In the genomic region with DNA sequence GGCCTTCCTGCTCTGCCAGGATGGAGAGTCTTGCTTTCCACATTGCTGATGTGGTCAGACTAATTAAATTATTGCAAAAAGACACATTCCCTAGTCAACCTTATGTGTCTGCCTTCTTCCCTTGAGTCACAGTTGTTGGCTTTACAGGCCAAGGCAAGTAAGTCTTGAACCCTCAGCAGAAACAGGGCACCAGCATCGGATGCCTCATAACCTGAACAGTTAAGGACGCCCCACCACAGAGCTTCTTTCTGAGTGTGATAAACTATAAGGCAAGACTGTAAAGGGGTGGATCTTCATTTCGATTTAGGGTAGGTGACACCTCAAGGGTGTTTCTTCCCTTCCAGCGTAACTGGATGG, we compare ENCODE assay signal across 8 cellular contexts. TPM values are rescaled to one million over a fixed set of nuclear protein-coding genes. Genes with fewer than 3 reads are reported as not detected.
DNase-seq lines count a peak whose midpoint lies in the region; FAIRE-seq and TF ChIP-seq lines count a peak whose summit lies in the region.

No MANE protein-coding gene starts in this region.

- no peaks in the 10 kb centered on the region for H3K36me3 ChIP-seq in Caco-2 (ENCODE audit: control insufficient read depth, insufficient read depth, low read length)
- peaks cover 16% of the 10 kb centered on the region for H3K36me3 ChIP-seq in OCI-LY1 (ENCODE audit: insufficient read depth, low read length)
- peaks cover 0 to 5% (median 0%) of the 10 kb centered on the region in 4 experiments; a peak in 2 of 8 replicates for H3K36me3 ChIP-seq in H1 (ENCODE audit: control insufficient read depth in 2 of 4, insufficient read depth in 4 of 4, low read length in 3 of 4)
- H3K36me3 ChIP-seq in ovary = no peaks in the 10 kb centered on the region

- H3K18ac ChIP-seq in H1 (ENCODE audit: extremely low read depth, low read length) = 0 out of 2 replicates have a peak overlapping the region, but pooled peaks have one; percentile 20

- H3K23ac ChIP-seq in H1 (ENCODE audit: insufficient read length) = no peak overlapping the region

- H2BK12ac ChIP-seq in H1 (ENCODE audit: low read depth, low read length) = peak overlapping the region; percentile 56; the same call in 1 of the 2 replicates

- H4K5ac ChIP-seq in H1 (ENCODE audit: insufficient read length, low read depth, low read length) = peak overlapping the region; percentile 26

- no peak overlapping the region for H3K14ac ChIP-seq in H1 (ENCODE audit: insufficient read length)

- peak overlapping the region; percentile 37; the same call in 1 of the 2 replicates for H4K8ac ChIP-seq in H1 (ENCODE audit: extremely low read depth, insufficient read depth, low read length)

- H3K27me3 ChIP-seq in Caco-2 (replicated peaks; ENCODE audit: control insufficient read depth, insufficient read depth, low read length) = no peaks in the 10 kb centered on the region
- H3K27me3 ChIP-seq in OCI-LY1 (ENCODE audit: insufficient read depth, low read length) = no peaks in the 10 kb centered on the region
- H3K27me3 ChIP-seq in H1 (replicated peaks in 1 of 4; ENCODE audit: control insufficient read depth in 3 of 4, extremely low read depth in 1 of 4, insufficient read depth in 3 of 4, low read length in 3 of 4) = no peaks in the 10 kb centered on the region; a peak in 1 of 7 replicates
- H3K27me3 ChIP-seq in ovary = no peaks in the 10 kb centered on the region

- no peaks in the 10 kb centered on the region; the same call in 1 of the 2 replicates for H3K79me1 ChIP-seq in H1 (ENCODE audit: low read depth, low read length)

- no peaks in the 10 kb centered on the region for H4K20me1 ChIP-seq in OCI-LY1 (ENCODE audit: insufficient read depth, low read length)
- H4K20me1 ChIP-seq in H1 (replicated peaks in 1 of 2; ENCODE audit: control insufficient read depth in 1 of 2, insufficient read depth in 2 of 2, low read length in 2 of 2) = peaks cover 9 to 13% of the 10 kb centered on the region in 2 experiments

- BruUV-seq in Caco-2 (replicated peaks; lab: Mats Ljungman, UMichigan) = TSS peak; percentile 85

- peak overlapping the region; percentile 40 for H3K4ac ChIP-seq in H1 (replicated peaks; ENCODE audit: insufficient read length, low read depth, low read length)

- no peak for TF ChIP-seq EP300 in H1 (IDR thresholded peaks at IDR 0.05; ENCODE audit: borderline replicate concordance in 1 of 2, low read depth in 2 of 2, low read length in 2 of 2)
- no peak for TF ChIP-seq EP300 in ovary (IDR thresholded peaks at IDR 0.05)

- no peaks in the 10 kb centered on the region for H3K27me3 Mint-ChIP-seq in Caco-2 (ENCODE audit: insufficient read depth, unreplicated experiment)

- no peak for TF ChIP-seq RAD21 in H1 (IDR thresholded peaks at IDR 0.05 in 1 of 2, conservative IDR thresholded peaks at IDR 0.05 in 1 of 2; ENCODE audit: low read depth in 2 of 2, low read length in 2 of 2)

- FAIRE-seq in H1 (lab: Jason Lieb, UNC) = peak; percentile 28

- peaks cover 8% of the 10 kb centered on the region for H3K23me2 ChIP-seq in H1 (ENCODE audit: low read depth, low read length)

- intact Hi-C loops in Caco-2 (cut with micrococcal nuclease; ENCODE audit: unreplicated experiment) (loop anchor here (5.0 kb wide), 3 partner anchors 38 to 97 kb away; partner anchors contain the start of gene DIMT1), ovary (cut with DNase I) (no loop called here)

- no peaks in the 10 kb centered on the region for H3F3A ChIP-seq in OCI-LY1 (ENCODE audit: insufficient read depth, low read length)

- no peak for TF ChIP-seq POLR2A in H1 (IDR thresholded peaks at IDR 0.05; ENCODE audit: control extremely low read depth in 1 of 2, low read depth in 2 of 2, low read length in 2 of 2)
- no peak for TF ChIP-seq POLR2A in ovary (IDR thresholded peaks at IDR 0.05)

- H3K56ac ChIP-seq in H1 (replicated peaks; ENCODE audit: insufficient read length, low read depth, low read length) = no peak overlapping the region

- H2BK120ac ChIP-seq in H1 (replicated peaks; ENCODE audit: low read depth, low read length) = no peak overlapping the region

- DNase-seq in Caco-2 = no peak
- no peak for DNase-seq in H1 (ENCODE audit: low read depth in 1 of 2, low spot score in 2 of 2)
- no peak for DNase-seq in ovary
- no peak for DNase-seq in NCI-H2107 (lab: John Stamatoyannopoulos, UW)
- no peak for DNase-seq in NCI-H1694 (lab: John Stamatoyannopoulos, UW)
- DNase-seq in ecto neural progenitor cell (ENCODE audit: low spot score) = no peak
- DNase-seq in HEK293T (ENCODE audit: extremely low spot score) = no peak

- no peak for TF ChIP-seq CTCF in Caco-2 (IDR thresholded peaks at IDR 0.05; ENCODE audit: insufficient read depth in 1 of 2, low read depth in 1 of 2, low read length in 1 of 2, severe bottlenecking in 1 of 2, unreplicated experiment in 1 of 2)
- no peak for TF ChIP-seq CTCF in OCI-LY1 (IDR thresholded peaks at IDR 0.05; ENCODE audit: low read length)
- no peak for TF ChIP-seq CTCF in H1 (IDR thresholded peaks at IDR 0.05; ENCODE audit: control extremely low read depth in 1 of 3, insufficient read depth in 1 of 3, low read depth in 1 of 3, low read length in 3 of 3)
- no peak for TF ChIP-seq CTCF in ovary (IDR thresholded peaks at IDR 0.05)

- H2BK15ac ChIP-seq in H1 (ENCODE audit: low read length) = peak overlapping the region; percentile 97; the same call in 1 of the 2 replicates

- 0 out of 2 replicates have a peak overlapping the region, but pooled peaks have one; percentile 23 for H2BK20ac ChIP-seq in H1 (ENCODE audit: low read length)

- H3K4me1 Mint-ChIP-seq in Caco-2 (ENCODE audit: low read depth, unreplicated experiment) = peaks cover 10% of the 10 kb centered on the region

- H2AK5ac ChIP-seq in H1 (ENCODE audit: low read depth, low read length) = no peak overlapping the region

- H3K9me3 Mint-ChIP-seq in Caco-2 (ENCODE audit: unreplicated experiment) = no peaks in the 10 kb centered on the region

- no peak overlapping the region for H4K91ac ChIP-seq in H1 (replicated peaks; ENCODE audit: insufficient read length, low read length)

- H3K79me2 ChIP-seq in OCI-LY1 (ENCODE audit: insufficient read depth, low read length) = peaks cover 38% of the 10 kb centered on the region
- peaks cover 21 to 36% of the 10 kb centered on the region in 2 experiments for H3K79me2 ChIP-seq in H1 (ENCODE audit: control insufficient read depth in 1 of 2, insufficient read depth in 2 of 2, low read length in 2 of 2)

- H3K27ac ChIP-seq in OCI-LY1 (ENCODE audit: low read depth, low read length, poor library complexity, severe bottlenecking) = peak overlapping the region; percentile 72
- H3K27ac ChIP-seq in H1 (ENCODE audit: low read depth, low read length) = no peak overlapping the region
- H3K27ac ChIP-seq in ovary = peak overlapping the region in 1 of 2 donors; percentile 87

- H3K9me3 ChIP-seq in Caco-2 = no peaks in the 10 kb centered on the region
- H3K9me3 ChIP-seq in OCI-LY1 (ENCODE audit: low read length) = no peaks in the 10 kb centered on the region
- no peaks in the 10 kb centered on the region for H3K9me3 ChIP-seq in H1 (ENCODE audit: insufficient read depth in 2 of 2, low read depth in 1 of 2, low read length in 1 of 2)
- no peaks in the 10 kb centered on the region for H3K9me3 ChIP-seq in ovary

- peak overlapping the region; percentile 4; the same call in 1 of the 2 replicates for H2BK5ac ChIP-seq in H1 (ENCODE audit: low read depth, low read length)

- peak overlapping the region; percentile 98 for H3K4me3 Mint-ChIP-seq in Caco-2 (ENCODE audit: unreplicated experiment)

- peaks cover 20% of the 10 kb centered on the region for H3K36me3 Mint-ChIP-seq in Caco-2 (ENCODE audit: insufficient read depth, unreplicated experiment)

- peak overlapping the region; percentile 91 for H3K27ac Mint-ChIP-seq in Caco-2 (ENCODE audit: unreplicated experiment)

- H3K9ac ChIP-seq in OCI-LY1 (ENCODE audit: low read length) (peak overlapping the region; percentile 67), H1 (replicated peaks in 1 of 4; ENCODE audit: extremely low read depth in 1 of 4, low read depth in 3 of 4, low read length in 3 of 4) (peak overlapping the region in 3 of 4 experiments; percentile 16 to 92 (median 22); a peak in 4 of 7 replicates)

- POLR2A ChIA-PET in Caco-2 (lab: Charles Lee) (interaction anchor here (1.1 to 1.5 kb wide), 4 partner anchors 13 to 107 kb away, joined by 3 to 10 read pairs (median 5); partner anchors contain the start of genes DIMT1 and IPO11), H1 (lab: Charles Lee; ENCODE audit: partially characterized antibody) (interaction anchor here (0.9 to 1.4 kb wide), 7 partner anchors 9 to 99 kb away, joined by 3 to 9 read pairs (median 3); partner anchors contain the start of gene DIMT1), HEK293T (lab: Yijun Ruan, JAX) (interaction anchor here (0.8 to 1.3 kb wide), 5 partner anchors 8 to 99 kb away, joined by 3 to 6 read pairs (median 3); partner anchors contain the start of gene DIMT1)

- CTCF ChIA-PET in Caco-2 (lab: Charles Lee) (interaction anchor here (1.2 kb wide), 1 partner anchor 8 kb away, joined by 4 read pairs; no protein-coding TSS in a partner anchor), H1 (lab: Charles Lee; ENCODE audit: partially characterized antibody) (interaction anchor here (0.9 to 1.5 kb wide), 2 partner anchors 14 to 81 kb away, joined by 4 to 6 read pairs; no protein-coding TSS in a partner anchor), HEK293T (lab: Yijun Ruan, JAX) (interaction anchor here (0.9 kb wide), 1 partner anchor 14 kb away, joined by 3 read pairs; no protein-coding TSS in a partner anchor)

- peak overlapping the region; percentile 97 for H3K4me3 ChIP-seq in Caco-2 (ENCODE audit: low read depth, low read length)
- peak overlapping the region; percentile 96 for H3K4me3 ChIP-seq in OCI-LY1 (ENCODE audit: low read depth, low read length, poor library complexity, severe bottlenecking)
- peak overlapping the region; percentile 35 to 98 (median 43); a peak in 7 of 8 replicates for H3K4me3 ChIP-seq in H1 (ENCODE audit: extremely low read depth in 1 of 4, insufficient read depth in 2 of 4, low read depth in 3 of 4, low read length in 4 of 4)
- H3K4me3 ChIP-seq in ovary = peak overlapping the region; percentile 83

- H3K4me2 ChIP-seq in OCI-LY1 (ENCODE audit: low read length) = peak overlapping the region; percentile 87
- peak overlapping the region; percentile 69 to 75 for H3K4me2 ChIP-seq in H1 (ENCODE audit: insufficient read depth in 1 of 2, low read depth in 2 of 2, low read length in 2 of 2)

- WGBS in H1 (ENCODE audit: extremely low coverage in 1 of 2, insufficient coverage in 1 of 2, insufficient read length in 1 of 2, insufficient replicate concordance in 2 of 2, low coverage in 1 of 2, low lambda C conversion rate in 2 of 2, missing lambda C conversion rate in 1 of 2), 2 experiments = 78% methylated on average over 4 of the region's 4 CpGs; no CpG with 5 or more reads in 1 of the 2 experiments
- WGBS in ovary, 3 donors = 19 to 28% (median 26%) methylated on average over 4 of the region's 4 CpGs

- no peaks in the 10 kb centered on the region for H3K9me2 ChIP-seq in OCI-LY1 (ENCODE audit: low read depth, low read length)

- peaks cover 5% of the 10 kb centered on the region for H3K4me1 ChIP-seq in Caco-2
- peaks cover 32% of the 10 kb centered on the region for H3K4me1 ChIP-seq in OCI-LY1 (ENCODE audit: insufficient read depth, low read length, severe bottlenecking)
- H3K4me1 ChIP-seq in H1 (replicated peaks in 1 of 4; ENCODE audit: control insufficient read depth in 3 of 4, insufficient read depth in 4 of 4, low read length in 3 of 4) = peaks cover 0 to 8% (median 3%) of the 10 kb centered on the region in 4 experiments; a peak in 4 of 7 replicates
- peaks cover 1% of the 10 kb centered on the region for H3K4me1 ChIP-seq in ovary (ENCODE audit: insufficient read depth)

- H2AFZ ChIP-seq in OCI-LY1 (ENCODE audit: low read length) (peak overlapping the region; percentile 73), H1 (ENCODE audit: low read length) (peak overlapping the region; percentile 97)

RNA-seq across cellular contexts. Expression of gene KIF2A, which starts 0.7 kb away (rescaled TPM):
- 65.6 and 68.0 TPM in 2 replicates for total RNA-seq in Caco-2 (2022)
- 92.4 and 97.1 TPM in 2 replicates for total RNA-seq in H1 (2021; fragmentation: NEBNext Ultra II Directional; extraction: Animal tissue kit (Norgen Biotek cat#: 25700))
- 13.1 and 18.4 TPM in 2 replicates for polyA plus RNA-seq in H1 (2011; rRNA removed)
- 28.5 TPM for polyA plus RNA-seq in H1 (2011; cell fraction: cytosol; rRNA removed)
- polyA plus RNA-seq in H1 (2011; cell fraction: nucleus; rRNA removed) = 12.2 TPM
- polyA plus RNA-seq in H1 (2012, experiment 1 of 2) = 32.4 to 65.8 TPM (median 42.2 TPM) in 4 replicates
- 4.1 TPM for polyA plus RNA-seq in H1 (2012, experiment 2 of 2)
- 78.1 TPM for polyA plus RNA-seq in H1 (2013, experiment 1 of 2)
- 76.4 TPM for polyA plus RNA-seq in H1 (2013, experiment 2 of 2)
- polyA minus RNA-seq in H1 (2011; rRNA and poly(A)+ RNA removed) = 47.7 and 66.5 TPM in 2 replicates
- polyA minus RNA-seq in H1 (2011; cell fraction: cytosol; rRNA and poly(A)+ RNA removed) = 37.7 TPM
- 123 TPM for polyA minus RNA-seq in H1 (2011; cell fraction: nucleus; rRNA and poly(A)+ RNA removed)
- 10 to 100 TPM; 21.8 to 39.1 (median 32.0) TPM for total RNA-seq in ovary
- 10 to 100 TPM in 1 of 2 donors, 1 to 10 TPM in 1; 8.0 to 22.4 TPM for polyA plus RNA-seq in ovary

Comparison
In these comparisons a context has a peak if more than half of its experiments do, and no peak if none do; other contexts are left out.
1. H3K4me3 ChIP-seq: peak in every context shown above with its lines; median percentile 97 in Caco-2; 96 in OCI-LY1; 83 in ovary; 43 in H1.